8 cellular contexts compared by ENCODE assay signal in genomic region chr17:68413597-68414560, GRCh38. TPM values are rescaled to one million over a fixed set of nuclear protein-coding genes. Genes with fewer than 3 reads are reported as not detected.
A peak's percentile ranks its signal among the peaks of the same experiment; 100 is the strongest.
DNase-seq lines count a peak whose midpoint lies in the region; ATAC-seq and TF ChIP-seq lines count a peak whose summit lies in the region.
"Not testable (repeated sequence)": the region's sequence is repeated elsewhere in the genome, so short reads cannot be mapped to it uniquely, and the experiment has no call there.

No MANE protein-coding gene starts in this region.

- peaks cover 0 to 20% (median 6%) of the 10 kb centered on the region in 3 donors for H3K36me3 Mint-ChIP-seq in naive thymus-derived CD8-positive, alpha-beta T cell

- not testable (repeated sequence) for H3F3A ChIP-seq in OCI-LY1 (ENCODE audit: insufficient read depth, low read length)

- H3K4me3 Mint-ChIP-seq in naive thymus-derived CD8-positive, alpha-beta T cell, result peak overlapping the region; percentile 75 to 98 (median 96)

- H3K4me2 ChIP-seq in BLaER1 treated with 17β-estradiol and CSF1 and Interleukin-3, amounts not matched to agents 10 nM and 100 nM, result peak overlapping the region; percentile 35 to 66 (median 56)
- H3K4me2 ChIP-seq in OCI-LY1 (ENCODE audit: low read length), result peak overlapping the region; percentile 17

- H3K27me3 Mint-ChIP-seq in naive thymus-derived CD8-positive, alpha-beta T cell, result not testable (repeated sequence)

- H3K9me2 ChIP-seq in OCI-LY1 (ENCODE audit: low read depth, low read length), result not testable (repeated sequence)

- peak; percentile 94 to 95 for ATAC-seq in naive thymus-derived CD8-positive, alpha-beta T cell

- not testable (repeated sequence) for TF ChIP-seq CTCF in OCI-LY1 (IDR thresholded peaks at IDR 0.05; ENCODE audit: low read length); astrocyte of the cerebellum (IDR thresholded peaks at IDR 0.05; ENCODE audit: low read depth, low read length, missing control alignments)

- peak overlapping the region in 6 of 11 experiments; percentile 30 to 57 (median 44); a peak in 7 of 22 replicates for H3K27ac ChIP-seq in BLaER1 treated with 17β-estradiol and CSF1 and Interleukin-3, amounts not matched to agents 10 nM and 100 nM
- not testable (repeated sequence) for H3K27ac ChIP-seq in OCI-LY1 (ENCODE audit: low read depth, low read length, poor library complexity, severe bottlenecking)

- H3K4me1 ChIP-seq in BLaER1 treated with 17β-estradiol and CSF1 and Interleukin-3, amounts not matched to agents 10 nM and 100 nM; OCI-LY1 (ENCODE audit: insufficient read depth, low read length, severe bottlenecking): not testable (repeated sequence)

- not testable (repeated sequence) for H3K79me2 ChIP-seq in OCI-LY1 (ENCODE audit: insufficient read depth, low read length)

- H3K9me3 Mint-ChIP-seq in naive thymus-derived CD8-positive, alpha-beta T cell, result peaks cover 0 to 26% (median 12%) of the 10 kb centered on the region in 9 donors

- peak overlapping the region; percentile 40 to 63 (median 52) for H3K4me3 ChIP-seq in BLaER1 treated with 17β-estradiol and CSF1 and Interleukin-3, amounts not matched to agents 10 nM and 100 nM
- H3K4me3 ChIP-seq in Jurkat, Clone E6-1 (ENCODE audit: low read length), result peak overlapping the region; percentile 47
- H3K4me3 ChIP-seq in OCI-LY1 (ENCODE audit: low read depth, low read length, poor library complexity, severe bottlenecking), result peak overlapping the region; percentile 52
- peak overlapping the region; percentile 18 for H3K4me3 ChIP-seq in astrocyte of the cerebellum (ENCODE audit: low read depth, low read length)

- not testable (repeated sequence) for DNase-seq in Jurkat, Clone E6-1 (ENCODE audit: low read depth, low spot score); astrocyte of the cerebellum (ENCODE audit: low read depth)
- DNase-seq in activated CD4-positive, alpha-beta T cell treated with anti-CD3 and anti-CD28 coated beads, Interleukin-2, amount 50 U/mL, for 4 hours, result peak; percentile 58
- DNase-seq in glomerular visceral epithelial cell (ENCODE audit: extremely low spot score), result peak; percentile 42
- DNase-seq in naive thymus-derived CD8-positive, alpha-beta T cell, result peak in 9 of 10 donors; percentile 34 to 83 (median 72)
- peak; percentile 47 to 51 for DNase-seq in stimulated activated CD4-positive, alpha-beta T cell treated with anti-CD3 and anti-CD28 coated beads, Interleukin-4, amount 100 ng/mL, for 48 hours (ENCODE audit: low read depth in 2 of 2)

- not testable (repeated sequence) for H4K20me1 ChIP-seq in BLaER1 treated with 17β-estradiol and CSF1 and Interleukin-3, amounts not matched to agents 10 nM and 100 nM; OCI-LY1 (ENCODE audit: insufficient read depth, low read length)

- H3K9ac ChIP-seq in BLaER1 treated with 17β-estradiol and CSF1 and Interleukin-3, amounts not matched to agents 10 nM and 100 nM, result peak overlapping the region in 9 of 11 experiments; percentile 27 to 62 (median 53); a peak in 11 of 22 replicates
- not testable (repeated sequence) for H3K9ac ChIP-seq in OCI-LY1 (ENCODE audit: low read length)

- POLR2A ChIA-PET in naive thymus-derived CD8-positive, alpha-beta T cell (lab: Charles Lee), result interaction anchor here (1.0 to 2.3 kb wide), 6 partner anchors 14 to 127 kb away, joined by 3 to 26 read pairs (median 4); partner anchors contain the start of genes ARSG and SLC16A6

- peak overlapping the region; percentile 74 to 99 (median 95) for H3K27ac Mint-ChIP-seq in naive thymus-derived CD8-positive, alpha-beta T cell

- H3K27me3 ChIP-seq in BLaER1 treated with 17β-estradiol and CSF1 and Interleukin-3, amounts not matched to agents 10 nM and 100 nM; OCI-LY1 (ENCODE audit: insufficient read depth, low read length): not testable (repeated sequence)

- peaks cover 10 to 35% (median 31%) of the 10 kb centered on the region in 4 donors for H3K4me1 Mint-ChIP-seq in naive thymus-derived CD8-positive, alpha-beta T cell

- not testable (repeated sequence) for H2AFZ ChIP-seq in OCI-LY1 (ENCODE audit: low read length)

- H3K36me3 ChIP-seq in BLaER1 treated with 17β-estradiol and CSF1 and Interleukin-3, amounts not matched to agents 10 nM and 100 nM, result peaks cover 0 to 18% (median 3%) of the 10 kb centered on the region in 11 experiments; a peak in 3 of 22 replicates
- H3K36me3 ChIP-seq in OCI-LY1 (ENCODE audit: insufficient read depth, low read length), result not testable (repeated sequence)

- H3K9me3 ChIP-seq in BLaER1 treated with 17β-estradiol and CSF1 and Interleukin-3, amounts not matched to agents 10 nM and 100 nM (replicated peaks in 1 of 11), result peaks cover 17 to 42% (median 22%) of the 10 kb centered on the region in 11 experiments; a peak in 21 of 22 replicates
- H3K9me3 ChIP-seq in OCI-LY1 (ENCODE audit: low read length), result not testable (repeated sequence)

- in situ Hi-C loops in astrocyte of the cerebellum (cut with HindIII; ENCODE audit: low sequenced_read_pairs), result not testable (repeated sequence)

RNA-seq across cellular contexts. Expression of gene WIPI1, which starts 43.4 kb away (rescaled TPM):
- polyA plus RNA-seq in Jurkat, Clone E6-1 (2012; ENCODE audit: insufficient read depth, insufficient read length), result 6.2 TPM
- total RNA-seq in naive thymus-derived CD8-positive, alpha-beta T cell, result 1 to 10 TPM; 3.2 to 3.5 TPM
- polyA plus RNA-seq in naive thymus-derived CD8-positive, alpha-beta T cell, result 1 to 10 TPM; 2.5 to 8.3 (median 2.7) TPM
